8 cellular contexts compared by ENCODE assay signal in the genomic region with DNA sequence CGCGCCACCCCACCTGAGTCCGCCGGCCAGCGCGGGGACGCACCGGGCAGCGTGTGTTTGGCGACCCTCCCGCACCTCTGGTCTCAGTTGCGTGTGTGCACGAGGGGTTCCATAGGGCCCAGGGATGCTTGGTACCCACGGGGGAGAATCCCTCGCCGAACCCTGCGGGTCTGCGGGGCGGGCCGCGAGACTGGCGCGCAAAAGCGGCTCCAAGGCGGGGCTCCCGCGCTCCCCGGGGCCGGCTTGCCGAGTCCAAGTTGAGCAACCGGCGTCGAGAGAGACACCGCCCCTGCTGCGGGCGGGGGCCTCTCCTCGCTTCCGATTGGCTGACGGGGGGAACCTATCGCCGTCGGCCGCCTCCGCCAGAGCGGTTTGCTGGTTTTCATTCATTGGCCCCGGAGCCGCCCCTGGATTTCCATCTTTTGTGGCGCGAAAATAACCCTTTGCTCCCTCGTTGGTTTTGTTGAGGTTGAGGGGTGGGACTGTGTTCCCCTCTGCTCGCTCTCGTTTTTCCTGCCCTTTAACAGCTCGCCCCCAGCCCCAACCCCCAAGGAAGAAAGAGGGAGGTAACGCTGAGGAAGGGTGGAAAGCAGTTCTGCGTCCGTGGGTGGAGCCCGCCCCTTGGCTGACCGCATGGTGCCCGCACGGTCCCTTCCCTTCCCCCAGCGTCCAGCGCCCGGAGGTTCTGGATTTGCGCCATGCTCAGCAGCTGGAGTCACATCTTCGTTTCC. TPM values are rescaled to one million over a fixed set of nuclear protein-coding genes. Genes with fewer than 3 reads are reported as not detected.
A peak's percentile ranks its signal among the peaks of the same experiment; 100 is the strongest.
DNase-seq lines count a peak whose midpoint lies in the region; ATAC-seq and TF ChIP-seq lines count a peak whose summit lies in the region.

No MANE protein-coding gene starts in this region.

- H3K36me3 Mint-ChIP-seq in activated CD8-positive, alpha-beta T cell treated with anti-CD3 and anti-CD28 coated beads, Interleukin-2, amount 10 ng/mL, durations not matched to agents 7 days and 5 days (ENCODE audit: low read depth) = peaks cover 5% of the 10 kb centered on the region

- peak; percentile 99 for DNase-seq in DMS53 treated with DMSO at 0.1 percent for 48 hours (lab: John Stamatoyannopoulos, UW; ENCODE audit: unreplicated experiment)
- peak; percentile 98 for DNase-seq in NCI-H526 treated with DMSO at 0.1 percent for 48 hours (lab: John Stamatoyannopoulos, UW)
- peak; percentile 93 for DNase-seq in activated CD8-positive, alpha-beta T cell treated with anti-CD3 and anti-CD28 coated beads, Interleukin-2, amount 10 ng/mL, durations not matched to agents 7 days and 5 days
- peak; percentile 97 for DNase-seq in fibroblast of pulmonary artery (ENCODE audit: low read depth)
- DNase-seq in SKM-1 (lab: John Stamatoyannopoulos, UW; ENCODE audit: unreplicated experiment) = no peak

- peaks cover 54% of the 10 kb centered on the region for H3K27me3 Mint-ChIP-seq in activated CD8-positive, alpha-beta T cell treated with anti-CD3 and anti-CD28 coated beads, Interleukin-2, amount 10 ng/mL, durations not matched to agents 7 days and 5 days (ENCODE audit: low read depth)

- ATAC-seq in GM21360 (IDR thresholded peaks at IDR 0.05; ENCODE audit: unreplicated experiment) (peak; percentile 64), HG03565 (IDR thresholded peaks at IDR 0.05; ENCODE audit: unreplicated experiment) (peak; percentile 67)
- ATAC-seq in activated CD8-positive, alpha-beta T cell treated with anti-CD3 and anti-CD28 coated beads, Interleukin-2, amount 10 ng/mL, durations not matched to agents 7 days and 5 days = peak; percentile 89

- H3K4me1 Mint-ChIP-seq in activated CD8-positive, alpha-beta T cell treated with anti-CD3 and anti-CD28 coated beads, Interleukin-2, amount 10 ng/mL, durations not matched to agents 7 days and 5 days (ENCODE audit: low read depth) = peaks cover 32% of the 10 kb centered on the region

- TF ChIP-seq CTCF in fibroblast of pulmonary artery (IDR thresholded peaks at IDR 0.05; ENCODE audit: low read length, missing control alignments) (no peak), neutrophil (IDR thresholded peaks at IDR 0.05) (no peak)

- no peaks in the 10 kb centered on the region for H3K36me3 ChIP-seq in neutrophil

- POLR2A ChIA-PET in activated CD8-positive, alpha-beta T cell treated with anti-CD3 and anti-CD28 coated beads, Interleukin-2, amount 10 ng/mL, durations not matched to agents 7 days and 5 days (lab: Charles Lee) = interaction anchor here (0.9 kb wide), 1 partner anchor 16 kb away, joined by 3 read pairs; no protein-coding TSS in a partner anchor

- no peaks in the 10 kb centered on the region for H3K9me3 Mint-ChIP-seq in activated CD8-positive, alpha-beta T cell treated with anti-CD3 and anti-CD28 coated beads, Interleukin-2, amount 10 ng/mL, durations not matched to agents 7 days and 5 days (ENCODE audit: insufficient read depth)

- peaks cover 39 to 43% of the 10 kb centered on the region in 2 experiments for H3K4me1 ChIP-seq in neutrophil (ENCODE audit: control insufficient read depth in 1 of 2, insufficient read depth in 1 of 2, low read depth in 1 of 2, low read length in 1 of 2)

- H3K27ac Mint-ChIP-seq in activated CD8-positive, alpha-beta T cell treated with anti-CD3 and anti-CD28 coated beads, Interleukin-2, amount 10 ng/mL, durations not matched to agents 7 days and 5 days = peak overlapping the region; percentile 74

- CTCF ChIA-PET in activated CD8-positive, alpha-beta T cell treated with anti-CD3 and anti-CD28 coated beads, Interleukin-2, amount 10 ng/mL, durations not matched to agents 7 days and 5 days (lab: Charles Lee) = interaction anchor here (0.8 to 1.0 kb wide), 2 partner anchors 11 to 72 kb away, joined by 3 to 4 read pairs; no protein-coding TSS in a partner anchor

- H3K27ac ChIP-seq in neutrophil = no peak overlapping the region

- H3K4me3 Mint-ChIP-seq in activated CD8-positive, alpha-beta T cell treated with anti-CD3 and anti-CD28 coated beads, Interleukin-2, amount 10 ng/mL, durations not matched to agents 7 days and 5 days = peak overlapping the region; percentile 78

- peaks cover 100% of the 10 kb centered on the region for H3K27me3 ChIP-seq in neutrophil

- peak overlapping the region; percentile 72 for H3K4me3 ChIP-seq in fibroblast of pulmonary artery (replicated peaks; ENCODE audit: low read depth, low read length)
- H3K4me3 ChIP-seq in neutrophil (ENCODE audit: low read depth in 1 of 2, low read length in 1 of 2) = peak overlapping the region; percentile 77 to 93

- no peaks in the 10 kb centered on the region for H3K9me3 ChIP-seq in neutrophil

RNA-seq across cellular contexts. Expression of gene IGF2BP3, which starts 4.0 kb away (rescaled TPM):
- total RNA-seq in activated CD8-positive, alpha-beta T cell treated with anti-CD3 and anti-CD28 coated beads, Interleukin-2, amount 10 ng/mL, durations not matched to agents 7 days and 5 days = under 1 TPM; 0.52 to 0.55 TPM

RNA-seq across cellular contexts. Expression of gene TRA2A, which starts 57.5 kb away (rescaled TPM):
- total RNA-seq in activated CD8-positive, alpha-beta T cell treated with anti-CD3 and anti-CD28 coated beads, Interleukin-2, amount 10 ng/mL, durations not matched to agents 7 days and 5 days = 100 to 1,000 TPM; 108 to 113 TPM
